Comparison of ENCODE assay signal across 8 cellular contexts in genomic region chr5:431001-431710, GRCh38. TPM values are rescaled to one million over a fixed set of nuclear protein-coding genes. Genes with fewer than 3 reads are reported as not detected.
A peak's percentile ranks its signal among the peaks of the same experiment; 100 is the strongest.
DNase-seq lines count a peak whose midpoint lies in the region; ATAC-seq and TF ChIP-seq lines count a peak whose summit lies in the region.

No MANE protein-coding gene starts in this region.

- no peak overlapping the region for H2AFZ ChIP-seq in smooth muscle cell (ENCODE audit: low read depth)

- peak; percentile 63 for ATAC-seq in HG02610 (IDR thresholded peaks at IDR 0.05; ENCODE audit: unreplicated experiment)
- ATAC-seq in GM19455 (IDR thresholded peaks at IDR 0.05; ENCODE audit: unreplicated experiment), result no peak

- H3K4me3 ChIP-seq in smooth muscle cell, result no peak overlapping the region

- no peaks in the 10 kb centered on the region for H4K20me1 ChIP-seq in smooth muscle cell (ENCODE audit: low read depth)

- no peak overlapping the region for H3K9ac ChIP-seq in smooth muscle cell (ENCODE audit: low read depth)

- DNase-seq in NOMO-1 (lab: John Stamatoyannopoulos, UW; ENCODE audit: unreplicated experiment in 2 of 2), result peak; percentile 35 to 39
- no peak for DNase-seq in NOMO-1 treated with dmso at 0.1 percent for 144 hours (lab: John Stamatoyannopoulos, UW; ENCODE audit: unreplicated experiment)
- DNase-seq in NCI-H510A treated with DMSO at 0.1 percent for 48 hours (lab: John Stamatoyannopoulos, UW), result peak; percentile 59
- peak; percentile 65 to 72 for DNase-seq in activated T-cell treated with anti-CD3 and anti-CD28 coated beads, Interleukin-2, amount 50 U/mL, for 48 hours
- DNase-seq in glomerular visceral epithelial cell (ENCODE audit: extremely low spot score), result peak; percentile 54
- no peak for DNase-seq in smooth muscle cell (lab: John Stamatoyannopoulos, UW; ENCODE audit: unreplicated experiment)

- H3K79me2 ChIP-seq in smooth muscle cell (ENCODE audit: low read depth), result no peaks in the 10 kb centered on the region

- H3K4me1 ChIP-seq in smooth muscle cell (ENCODE audit: low read depth), result no peaks in the 10 kb centered on the region

- H3K9me3 ChIP-seq in smooth muscle cell (replicated peaks; ENCODE audit: low read depth), result no peaks in the 10 kb centered on the region

- peak; percentile 76 for TF ChIP-seq CTCF in smooth muscle cell (IDR thresholded peaks at IDR 0.05; ENCODE audit: borderline replicate concordance, insufficient read depth, poor library complexity, severe bottlenecking)

- H3K27me3 ChIP-seq in smooth muscle cell (ENCODE audit: low read depth), result no peaks in the 10 kb centered on the region

- 59% methylated on average over 16 of the region's 18 CpGs for WGBS in smooth muscle cell (ENCODE audit: low lambda C conversion rate)

- no peaks in the 10 kb centered on the region for H3F3A ChIP-seq in smooth muscle cell (ENCODE audit: low read depth)

- no peak overlapping the region for H3K4me2 ChIP-seq in smooth muscle cell

- H3K27ac ChIP-seq in smooth muscle cell (ENCODE audit: low read depth), result no peak overlapping the region

- no peaks in the 10 kb centered on the region for H3K36me3 ChIP-seq in smooth muscle cell (ENCODE audit: low read depth)

RNA-seq across cellular contexts. Expression of gene EXOC3, which starts 11.8 kb away (rescaled TPM):
- 22.6 and 30.5 TPM in 2 replicates for total RNA-seq in smooth muscle cell
- polyA plus RNA-seq in smooth muscle cell, result 22.9 and 23.6 TPM in 2 replicates

Comparison
In these comparisons a context has a peak if more than half of its experiments do, and no peak if none do; other contexts are left out.
1. DNase-seq: peak in NOMO-1 (2 of 2), NCI-H510A treated with DMSO at 0.1 percent for 48 hours (single experiment), activated T-cell treated with anti-CD3 and anti-CD28 coated beads, Interleukin-2, amount 50 U/mL, for 48 hours (2 of 2) and glomerular visceral epithelial cell (single experiment); none in NOMO-1 treated with dmso at 0.1 percent for 144 hours (single experiment) and smooth muscle cell (single experiment).